Comparison of ENCODE assay signal across 32 cellular contexts in the genomic region with DNA sequence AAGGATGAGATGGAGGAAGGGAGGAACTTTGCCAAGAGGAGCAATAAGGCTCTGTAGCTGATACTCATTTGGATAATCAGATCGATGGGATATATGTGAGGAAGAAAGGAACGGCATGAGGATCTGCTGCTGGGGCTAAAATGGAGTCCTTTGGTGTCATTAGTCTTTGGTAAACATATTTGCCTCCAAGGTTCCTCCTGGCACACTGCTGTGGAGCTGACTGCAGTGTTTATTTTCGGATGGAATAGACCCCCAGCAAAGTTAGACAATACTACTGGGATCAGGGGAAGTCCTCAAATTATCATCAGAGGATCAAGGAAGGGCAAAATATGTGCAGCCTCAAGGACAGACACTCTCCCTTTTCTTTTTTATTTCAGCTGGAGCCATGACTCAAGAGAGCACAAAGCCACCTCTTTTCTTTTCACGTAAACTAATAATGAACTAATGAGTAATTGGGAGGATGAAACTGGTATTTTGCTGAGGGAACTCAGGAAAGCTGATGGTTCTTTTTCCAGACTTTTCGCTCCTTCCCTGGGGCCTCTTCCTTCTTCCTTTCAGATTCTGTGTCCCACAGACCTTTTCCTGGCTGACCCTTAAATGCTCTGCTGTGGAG. TPM values are rescaled to one million over a fixed set of nuclear protein-coding genes. Genes with fewer than 3 reads are reported as not detected.
DNase-seq lines count a peak whose midpoint lies in the region; ATAC-seq, FAIRE-seq and TF ChIP-seq lines count a peak whose summit lies in the region.
"Had no signal": no experiment of that assay in that cellular context is flagged by ENCODE, and none has a peak within 500 bp of the region (broad histone marks: within the 10 kb centered on the region; RNA-seq: fewer than 3 reads in every experiment).

No MANE protein-coding gene starts in this region.

- H3K79me2 ChIP-seq in GM23248 (ENCODE audit: insufficient read depth): no peaks in the 10 kb centered on the region
- no peaks in the 10 kb centered on the region for H3K79me2 ChIP-seq in HepG2 (ENCODE audit: insufficient read depth, low read length)

- peaks cover 16% of the 10 kb centered on the region for H3F3A ChIP-seq in GM23248 (ENCODE audit: insufficient read depth)

- CTCF ChIA-PET in HepG2 (lab: Yijun Ruan, JAX; ENCODE audit: low intra/inter-chr PET ratio, low total read pairs): no interaction called here

- TF ChIP-seq EP300 in sigmoid colon (IDR thresholded peaks at IDR 0.05) (no peak), HepG2 (IDR thresholded peaks at IDR 0.05; ENCODE audit: low read depth in 2 of 2, low read length in 2 of 2) (no peak), HepG2 (CRISPR knock-in tag; IDR thresholded peaks at IDR 0.05; ENCODE audit: borderline replicate concordance) (no peak)

- DNase-seq in M059J (ENCODE audit: low read depth): peak; percentile 13
- no peak for DNase-seq in endothelial cell (ENCODE audit: low spot score)
- no peak for DNase-seq in mesothelial cell of epicardium (ENCODE audit: low spot score in 2 of 2, unreplicated experiment in 2 of 2)
- DNase-seq in sigmoid colon: no peak
- DNase-seq in T-helper 2 cell: no peak
- DNase-seq in GM23248: no peak
- DNase-seq in HepG2 (ENCODE audit: low spot score): no peak
- DNase-seq: activated CD4-positive, alpha-beta T cell treated with anti-CD3 and anti-CD28 coated beads, Interleukin-2, amount 50 U/mL, for 48 hours; activated naive CD4-positive, alpha-beta T cell treated with anti-CD3 and anti-CD28 coated beads, Interleukin-2, amount 50 U/mL, for 16 hours; C1 segment of cervical spinal cord; cortex of kidney; DMS79 treated with DMSO at 0.1 percent for 48 hours; endodermal cell; GF-D8; glutamatergic neuron; islet precursor cell; NCI-H1436 treated with DMSO at 0.1 percent for 48 hours; NCI-H345; NCI-H748 treated with DMSO at 0.1 percent for 48 hours; occipital lobe; small intestine; stimulated activated CD4-positive, alpha-beta T cell treated with anti-CD3 and anti-CD28 coated beads, Interleukin-1b, Interleukin-23, amount 100 ng/mL, for 48 hours; stimulated activated CD8-positive, alpha-beta memory T cell treated with anti-CD3 and anti-CD28 coated beads, Interleukin-4, amount 100 ng/mL, for 48 hours; stimulated activated naive CD8-positive, alpha-beta T cell treated with anti-CD3 and anti-CD28 coated beads, Interleukin-15, amount 100 ng/mL, for 72 hours; tibial artery had no signal

- TF ChIP-seq RAD21 in HepG2 (CRISPR knock-in tag; IDR thresholded peaks at IDR 0.05): no peak

- H3K27ac Mint-ChIP-seq in endothelial cell (ENCODE audit: unreplicated experiment): peak overlapping the region; percentile 89
- peak overlapping the region; percentile 88 for H3K27ac Mint-ChIP-seq in mesothelial cell of epicardium
- H3K27ac Mint-ChIP-seq: activated T-helper 1 cell treated with anti-CD3 and anti-CD28 coated beads, Interleukin-12 subunit alpha, Interleukin-12 subunit beta, Interleukin-2, Interleukin-4 antibody, amounts not matched to agents 30 ng/mL and 10 ng/mL and 1 ng/mL, durations not matched to agents 14 hours and 24 hours and 36 hours; endodermal cell; T-helper 1 cell treated with Interleukin-12 subunit alpha and Interleukin-12 subunit beta and Interleukin-4 antibody, amounts not matched to agents 30 μg/mL and 1 μg/mL, for 36 hours had no signal

- H3K9me3 ChIP-seq in sigmoid colon: no peaks in the 10 kb centered on the region
- H3K9me3 ChIP-seq in GM23248 (ENCODE audit: low read depth): no peaks in the 10 kb centered on the region
- no peaks in the 10 kb centered on the region for H3K9me3 ChIP-seq in HepG2 (ENCODE audit: low read length)
- H3K9me3 ChIP-seq: tibial artery had no signal

- no peak overlapping the region for H3K4me3 ChIP-seq in sigmoid colon
- H3K4me3 ChIP-seq in GM23248: no peak overlapping the region
- no peak overlapping the region for H3K4me3 ChIP-seq in HepG2 (replicated peaks in 1 of 3; ENCODE audit: insufficient read depth in 1 of 3, low read depth in 2 of 3, low read length in 3 of 3)
- H3K4me3 ChIP-seq: lung, tibial artery had no signal

- no peaks in the 10 kb centered on the region for H3K9me3 Mint-ChIP-seq in endothelial cell (ENCODE audit: unreplicated experiment)
- H3K9me3 Mint-ChIP-seq in mesothelial cell of epicardium: no peaks in the 10 kb centered on the region
- H3K9me3 Mint-ChIP-seq: activated T-helper 1 cell treated with anti-CD3 and anti-CD28 coated beads, Interleukin-12 subunit alpha, Interleukin-12 subunit beta, Interleukin-2, Interleukin-4 antibody, amounts not matched to agents 30 ng/mL and 10 ng/mL and 1 ng/mL, durations not matched to agents 14 hours and 24 hours and 36 hours; endodermal cell; stimulated activated naive CD8-positive, alpha-beta T cell treated with anti-CD3 and anti-CD28 coated beads, Interleukin-15, amount 100 ng/mL, for 72 hours; T-helper 1 cell treated with Interleukin-12 subunit alpha and Interleukin-12 subunit beta and Interleukin-4 antibody, amounts not matched to agents 30 μg/mL and 1 μg/mL, for 36 hours had no signal

- H3K4me2 ChIP-seq in GM23248 (ENCODE audit: unreplicated experiment) (no peak overlapping the region), HepG2 (ENCODE audit: low read depth, low read length) (no peak overlapping the region)
- H3K4me2 ChIP-seq: KMS-11 had no signal

- in situ Hi-C loops in GM23248 (cut with MboI): no loop called here
- in situ Hi-C loops in HepG2 (cut with HindIII; ENCODE audit: extremely low pct_ligation_motif_present, low pct_unique_long_range_greater_than_20kb): no loop called here

- FAIRE-seq in HepG2 (lab: Jason Lieb, UNC): no peak
- FAIRE-seq: small intestine had no signal

- intact Hi-C loops in sigmoid colon (cut with DNase I): no loop called here
- intact Hi-C loops in HepG2 (cut with micrococcal nuclease; ENCODE audit: unreplicated experiment): no loop called here

- TF ChIP-seq CTCF in endothelial cell (IDR thresholded peaks at IDR 0.05; ENCODE audit: unreplicated experiment): no peak
- no peak for TF ChIP-seq CTCF in mesothelial cell of epicardium (IDR thresholded peaks at IDR 0.05; ENCODE audit: unreplicated experiment)
- no peak for TF ChIP-seq CTCF in sigmoid colon (IDR thresholded peaks at IDR 0.05)
- no peak for TF ChIP-seq CTCF in HepG2 (CRISPR knock-in tag; IDR thresholded peaks at IDR 0.05)

- H3K27me3 ChIP-seq in sigmoid colon (no peaks in the 10 kb centered on the region), GM23248 (replicated peaks; ENCODE audit: insufficient read depth) (no peaks in the 10 kb centered on the region), HepG2 (ENCODE audit: control insufficient read depth in 1 of 2, insufficient read depth in 2 of 2, low read length in 2 of 2) (no peaks in the 10 kb centered on the region)
- H3K27me3 ChIP-seq: tibial artery had no signal

- peaks cover 5% of the 10 kb centered on the region for H3K27me3 Mint-ChIP-seq in endothelial cell (ENCODE audit: unreplicated experiment)
- H3K27me3 Mint-ChIP-seq in mesothelial cell of epicardium (ENCODE audit: low read depth): peaks cover 20% of the 10 kb centered on the region

- H4K20me1 ChIP-seq in GM23248 (ENCODE audit: insufficient read depth): no peaks in the 10 kb centered on the region
- no peaks in the 10 kb centered on the region for H4K20me1 ChIP-seq in HepG2 (ENCODE audit: insufficient read depth, low read length)

- H3K9me2 ChIP-seq in GM23248 (ENCODE audit: insufficient read depth): no peaks in the 10 kb centered on the region

- TF ChIP-seq POLR2A in sigmoid colon (IDR thresholded peaks at IDR 0.05): no peak
- TF ChIP-seq POLR2A in HepG2 (IDR thresholded peaks at IDR 0.05; ENCODE audit: insufficient read depth in 1 of 2, low read depth in 2 of 2, low read length in 2 of 2): no peak

- peaks cover 43% of the 10 kb centered on the region for H3K4me1 Mint-ChIP-seq in endothelial cell (ENCODE audit: unreplicated experiment)
- peaks cover 56% of the 10 kb centered on the region for H3K4me1 Mint-ChIP-seq in mesothelial cell of epicardium
- H3K4me1 Mint-ChIP-seq: stimulated activated naive CD8-positive, alpha-beta T cell treated with anti-CD3 and anti-CD28 coated beads, Interleukin-15, amount 100 ng/mL, for 72 hours had no signal

- no peaks in the 10 kb centered on the region for H3K36me3 Mint-ChIP-seq in endothelial cell (ENCODE audit: low read depth, unreplicated experiment)
- H3K36me3 Mint-ChIP-seq in mesothelial cell of epicardium: no peaks in the 10 kb centered on the region

- POLR2A ChIA-PET in HepG2 (lab: Yijun Ruan, JAX): no interaction called here

- ATAC-seq in HepG2: no peak
- ATAC-seq: activated CD4-positive, CD25-positive, alpha-beta regulatory T cell treated with anti-CD3 and anti-CD28 coated beads, Interleukin-2, amount 50 U/mL, for 24 hours; HCT116; stimulated activated naive CD8-positive, alpha-beta T cell treated with anti-CD3 and anti-CD28 coated beads, Interleukin-15, amount 100 ng/mL, for 72 hours had no signal

- BruUV-seq in HepG2 (replicated peaks; lab: Mats Ljungman, UMichigan): no TSS peak

- no peak overlapping the region for H3K9ac ChIP-seq in GM23248
- no peak overlapping the region for H3K9ac ChIP-seq in HepG2 (ENCODE audit: insufficient read depth, low read depth, low read length)
- H3K9ac ChIP-seq: KMS-11 had no signal

- H2AFZ ChIP-seq in GM23248: no peak overlapping the region
- no peak overlapping the region for H2AFZ ChIP-seq in HepG2 (ENCODE audit: low read length)

- H3K27ac ChIP-seq in sigmoid colon (peak overlapping the region in 3 of 4 donors; percentile 13 to 71 (median 32)), GM23248 (no peak overlapping the region), HepG2 (ENCODE audit: extremely low read length, insufficient read depth, low read length) (no peak overlapping the region)
- H3K27ac ChIP-seq: KMS-11, tibial artery had no signal

- H3K36me3 ChIP-seq in sigmoid colon (no peaks in the 10 kb centered on the region), GM23248 (ENCODE audit: low read depth) (no peaks in the 10 kb centered on the region), HepG2 (replicated peaks in 1 of 2; ENCODE audit: control insufficient read depth in 1 of 2, insufficient read depth in 2 of 2, low read length in 2 of 2) (peaks cover 4 to 9% of the 10 kb centered on the region in 2 experiments; a peak in 2 of 5 replicates)
- H3K36me3 ChIP-seq: tibial artery had no signal

- H3K4me1 ChIP-seq in sigmoid colon (peaks cover 0 to 38% (median 28%) of the 10 kb centered on the region in 4 donors), GM23248 (ENCODE audit: insufficient read depth) (peaks cover 27% of the 10 kb centered on the region), HepG2 (ENCODE audit: insufficient read depth, low read length) (0 out of 2 replicates have a peak, but pooled peaks cover 5% of the 10 kb centered on the region)

- WGBS in sigmoid colon, 2 donors: 83 to 88% methylated on average over 5 of the region's 5 CpGs
- 90 to 97% methylated on average over 5 of the region's 5 CpGs for WGBS in GM23248 (ENCODE audit: low coverage in 1 of 2, low lambda C conversion rate in 2 of 2, missing lambda C conversion rate in 2 of 2), 2 experiments
- WGBS in HepG2 (ENCODE audit: low lambda C conversion rate): 94% methylated on average over 5 of the region's 5 CpGs

- H3K4me3 Mint-ChIP-seq in endothelial cell (ENCODE audit: unreplicated experiment) (peak overlapping the region; percentile 8), mesothelial cell of epicardium (no peak overlapping the region)
- H3K4me3 Mint-ChIP-seq: activated T-helper 1 cell treated with anti-CD3 and anti-CD28 coated beads, Interleukin-12 subunit alpha, Interleukin-12 subunit beta, Interleukin-2, Interleukin-4 antibody, amounts not matched to agents 30 ng/mL and 10 ng/mL and 1 ng/mL, durations not matched to agents 14 hours and 24 hours and 36 hours; endodermal cell; stimulated activated naive CD8-positive, alpha-beta T cell treated with anti-CD3 and anti-CD28 coated beads, Interleukin-15, amount 100 ng/mL, for 72 hours; T-helper 1 cell treated with Interleukin-12 subunit alpha and Interleukin-12 subunit beta and Interleukin-4 antibody, amounts not matched to agents 30 μg/mL and 1 μg/mL, for 36 hours had no signal

RNA-seq across cellular contexts. Expression of a gene that starts 33.2 kb away (rescaled TPM):
- 8.0 and 36.7 TPM in 2 replicates for total RNA-seq in M059J (2014; rRNA removed; shearing (Covaris generic))
- total RNA-seq in endothelial cell (ENCODE audit: unreplicated experiment) (19.4 TPM), mesothelial cell of epicardium (2.0 to 3.3 TPM (median 2.7 TPM) in 3 replicates), sigmoid colon (10 to 100 TPM in 3 of 4 donors, 1 to 10 TPM in 1; 5.7 to 22.2 (median 13.7) TPM), HepG2 (2016; rRNA removed; fragmentation: Illumina TruSeq; extraction: Trizol) (19.3 and 22.0 TPM in 2 replicates)
- polyA plus RNA-seq in sigmoid colon (1 to 10 TPM; 2.8 to 9.0 (median 4.2) TPM), GM23248 (2016; fragmentation: Nextera tagmentation; extraction: Ambion mirVana) (2.1 and 2.6 TPM in 2 replicates), HepG2 (2011; rRNA removed) (13.4 and 17.7 TPM in 2 replicates)
- total RNA-seq in GM23248 (2014; rRNA removed; shearing (Covaris generic)): 0.13 TPM in 1 of 2 replicates, not detected in the other
- total RNA-seq in HepG2 (2016; cell fraction: cytosol; rRNA removed; fragmentation: Illumina TruSeq; extraction: Trizol; ENCODE audit: low read depth): 70.4 and 78.7 TPM in 2 replicates
- 20.0 and 23.4 TPM in 2 replicates for total RNA-seq in HepG2 (2016; cell fraction: insoluble cytoplasmic fraction; rRNA removed; fragmentation: Illumina TruSeq; extraction: Trizol)
- total RNA-seq in HepG2 (2016; cell fraction: membrane; rRNA removed; fragmentation: Illumina TruSeq; extraction: Trizol): 36.7 and 40.7 TPM in 2 replicates
- total RNA-seq in HepG2 (2016; cell fraction: nucleus; rRNA removed; fragmentation: Illumina TruSeq; extraction: Trizol): 27.3 and 38.1 TPM in 2 replicates
- 18.1 and 21.4 TPM in 2 replicates for polyA plus RNA-seq in HepG2 (2011; cell fraction: cytosol; rRNA removed)
- 10.7 and 11.9 TPM in 2 replicates for polyA plus RNA-seq in HepG2 (2011; cell fraction: nucleus; rRNA removed)
- 14.6 and 23.3 TPM in 2 replicates for polyA plus RNA-seq in HepG2 (2012)
- 51.8 and 58.1 TPM in 2 replicates for polyA plus RNA-seq in HepG2 (2016; cell fraction: cytosol; fragmentation: Illumina TruSeq; extraction: Trizol; ENCODE audit: low read depth)
- 25.9 and 29.7 TPM in 2 replicates for polyA plus RNA-seq in HepG2 (2016; cell fraction: insoluble cytoplasmic fraction; fragmentation: Illumina TruSeq; extraction: Trizol; ENCODE audit: low read depth)
- polyA plus RNA-seq in HepG2 (2016; cell fraction: membrane; fragmentation: Illumina TruSeq; extraction: Trizol; ENCODE audit: low read depth): 28.6 and 35.5 TPM in 2 replicates
- 9.9 and 22.8 TPM in 2 replicates for polyA plus RNA-seq in HepG2 (2016; cell fraction: nucleus; fragmentation: Illumina TruSeq; extraction: Trizol; ENCODE audit: insufficient read depth, low read depth)
- 4.1 and 25.5 TPM in 2 replicates for polyA minus RNA-seq in HepG2 (2011; rRNA and poly(A)+ RNA removed; ENCODE audit: low replicate concordance)
- 5.1 and 7.5 TPM in 2 replicates for polyA minus RNA-seq in HepG2 (2011; cell fraction: cytosol; rRNA and poly(A)+ RNA removed)
- polyA minus RNA-seq in HepG2 (2011; cell fraction: nucleus; rRNA and poly(A)+ RNA removed): 58.6 and 83.8 TPM in 2 replicates
- total RNA-seq: activated T-helper 1 cell treated with anti-CD3 and anti-CD28 coated beads, Interleukin-12 subunit alpha, Interleukin-12 subunit beta, Interleukin-2, Interleukin-4 antibody, amounts not matched to agents 30 ng/mL and 10 ng/mL and 1 ng/mL, durations not matched to agents 14 hours and 24 hours and 36 hours; myocyte had no signal

Comparison
In these comparisons a context has a peak if more than half of its experiments do, and no peak if none do; other contexts are left out.
1. H3K27ac ChIP-seq: peak in sigmoid colon (3 of 4); none in GM23248 (single experiment) and HepG2 (single experiment).